In the genomic region with DNA sequence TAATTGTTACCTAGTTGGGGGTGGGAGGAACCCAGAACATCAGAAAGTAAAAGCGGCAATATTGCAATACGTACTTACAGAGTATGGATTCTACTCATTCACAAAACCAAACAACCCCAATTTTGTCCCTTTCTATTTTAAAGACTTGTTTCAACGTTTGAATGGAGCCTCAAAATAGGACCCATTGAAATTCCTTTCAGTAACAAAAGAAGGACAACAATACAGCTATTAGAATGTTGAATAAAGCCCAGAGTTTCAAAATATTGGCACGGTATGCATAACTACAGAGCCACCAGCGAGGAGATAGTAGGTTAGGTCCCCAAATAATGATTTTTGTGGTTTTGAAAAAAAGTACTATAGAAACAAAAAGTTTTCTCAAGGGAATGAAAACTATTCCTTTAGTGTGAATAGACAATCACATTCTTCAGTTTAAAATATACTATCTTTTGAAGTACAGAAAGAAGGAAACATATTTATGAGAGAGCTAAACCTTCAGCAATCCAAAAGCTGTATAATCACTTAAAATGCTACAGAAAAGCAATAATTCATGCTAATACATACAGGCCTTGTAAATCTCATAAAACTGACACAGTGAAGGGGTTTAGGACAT, we compare ENCODE assay signal across 1 cellular context.
TF ChIP-seq lines count a peak whose summit lies in the region.

No MANE protein-coding gene starts in this region.

TF ChIP-seq in H1, 55 proteins besides CTCF, POLR2A, EP300 and RAD21:
- TF ChIP-seq CHD7 (IDR thresholded peaks at IDR 0.05; ENCODE audit: insufficient replicate concordance, low read length) (peak; percentile 68), HDAC2 (IDR thresholded peaks at IDR 0.05; ENCODE audit: borderline replicate concordance in 1 of 2, low read depth in 2 of 2, low read length in 2 of 2) (peak in 1 of 2 experiments; percentile 25; a peak in 1 of 4 replicates), JUN (IDR thresholded peaks at IDR 0.05; ENCODE audit: low read depth, low read length) (no peak)
